Comparison of ENCODE assay signal across 13 cellular contexts in the genomic region with DNA sequence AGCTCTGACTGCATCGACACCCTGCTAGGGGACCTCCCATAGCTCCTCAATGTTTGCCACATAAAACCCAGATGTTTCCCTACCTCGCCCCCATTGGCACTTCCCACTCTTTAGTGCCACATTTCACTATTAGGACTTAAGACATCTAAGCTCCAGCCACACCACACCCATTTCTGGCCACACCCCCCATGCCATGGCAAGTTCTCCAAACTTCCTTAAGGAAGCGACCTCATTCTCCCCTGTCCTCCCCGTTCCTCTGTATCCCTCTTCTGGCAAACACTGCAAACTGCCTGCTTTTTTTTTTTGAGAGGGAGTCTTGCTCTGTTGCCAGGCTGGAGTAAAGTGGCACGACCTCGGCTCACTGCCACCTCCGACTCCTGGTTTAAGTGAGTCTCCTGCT.
A peak's percentile ranks its signal among the peaks of the same experiment; 100 is the strongest.
DNase-seq lines count a peak whose midpoint lies in the region; ATAC-seq and TF ChIP-seq lines count a peak whose summit lies in the region.
"Had no signal": no experiment of that assay in that cellular context is flagged by ENCODE, and none has a peak within 500 bp of the region (broad histone marks: within the 10 kb centered on the region; RNA-seq: fewer than 3 reads in every experiment).

No MANE protein-coding gene starts in this region.

- H3K27ac Mint-ChIP-seq in activated CD4-positive, alpha-beta memory T cell treated with anti-CD3 and anti-CD28 coated beads, Interleukin-2, amount 10 ng/mL, durations not matched to agents 7 days and 5 days: peak overlapping the region; percentile 44

- 54 to 73% methylated on average over 3 to 6 of the region's 7 CpGs for WGBS in gastroesophageal sphincter (ENCODE audit: low coverage in 1 of 2), 2 donors

- no peak for TF ChIP-seq EP300 in gastroesophageal sphincter (IDR thresholded peaks at IDR 0.05)

- no peak overlapping the region for H3K4me3 ChIP-seq in gastroesophageal sphincter
- no peak overlapping the region for H3K4me3 ChIP-seq in WERI-Rb-1 (ENCODE audit: low read depth, low read length)
- H3K4me3 ChIP-seq: gastrocnemius medialis, spleen had no signal

- H3K4me1 Mint-ChIP-seq in activated CD4-positive, alpha-beta memory T cell treated with anti-CD3 and anti-CD28 coated beads, Interleukin-2, amount 10 ng/mL, durations not matched to agents 7 days and 5 days: peaks cover 78% of the 10 kb centered on the region

- peak overlapping the region in 3 of 4 donors; percentile 26 to 89 (median 35) for H3K27ac ChIP-seq in gastroesophageal sphincter
- no peak overlapping the region for H3K27ac ChIP-seq in WERI-Rb-1
- H3K27ac ChIP-seq: gastrocnemius medialis had no signal

- H3K4me1 ChIP-seq in gastroesophageal sphincter: peaks cover 0 to 35% (median 0%) of the 10 kb centered on the region in 3 donors
- H3K4me1 ChIP-seq: gastrocnemius medialis had no signal

- peak; percentile 43 for DNase-seq in AG08395 (ENCODE audit: low spot score)
- DNase-seq in ELF-1 (ENCODE audit: low read depth, low spot score): peak; percentile 48
- DNase-seq in activated CD4-positive, alpha-beta memory T cell treated with anti-CD3 and anti-CD28 coated beads, Interleukin-2, amount 10 ng/mL, durations not matched to agents 7 days and 5 days: no peak
- DNase-seq in WERI-Rb-1: no peak
- no peak for DNase-seq in 8988T
- no peak for DNase-seq in activated CD8-positive, alpha-beta memory T cell treated with anti-CD3 and anti-CD28 coated beads, Interleukin-2, amount 50 U/mL, for 4 hours
- DNase-seq in NCI-H1417 (lab: John Stamatoyannopoulos, UW): no peak
- DNase-seq: anterior cingulate cortex; gastrocnemius medialis; NK-92 treated with Interleukin-12 subunit alpha and Interleukin-12 subunit beta, amount 100 ng/mL, for 24 hours; spleen; stimulated activated naive CD8-positive, alpha-beta T cell treated with anti-CD3 and anti-CD28 coated beads, Interleukin-15, Interleukin-2, amounts not matched to agents 100 U/mL and 50 U/mL, for 24 hours had no signal

- H3K36me3 ChIP-seq in gastroesophageal sphincter (peaks cover 4 to 95% of the 10 kb centered on the region in 2 donors), WERI-Rb-1 (peaks cover 55% of the 10 kb centered on the region)

- TF ChIP-seq CTCF in gastroesophageal sphincter (IDR thresholded peaks at IDR 0.05) (peak in 1 of 4 experiments; percentile 5), WERI-Rb-1 (IDR thresholded peaks at IDR 0.05; ENCODE audit: low read depth, low read length) (no peak)

- H3K9me3 Mint-ChIP-seq in activated CD4-positive, alpha-beta memory T cell treated with anti-CD3 and anti-CD28 coated beads, Interleukin-2, amount 10 ng/mL, durations not matched to agents 7 days and 5 days: no peaks in the 10 kb centered on the region

- CTCF ChIA-PET in activated CD4-positive, alpha-beta memory T cell treated with anti-CD3 and anti-CD28 coated beads, Interleukin-2, amount 10 ng/mL, durations not matched to agents 7 days and 5 days (lab: Charles Lee): interaction anchor here (0.7 to 1.0 kb wide), 3 partner anchors 11 to 25 kb away, joined by 3 to 9 read pairs (median 3); no protein-coding TSS in a partner anchor

- ATAC-seq in gastroesophageal sphincter: peak; percentile 50
- ATAC-seq: gastrocnemius medialis; stimulated activated naive CD8-positive, alpha-beta T cell treated with anti-CD3 and anti-CD28 coated beads, Interleukin-15, Interleukin-2, amounts not matched to agents 100 U/mL and 50 U/mL, for 24 hours had no signal

- no peaks in the 10 kb centered on the region for H3K9me3 ChIP-seq in gastroesophageal sphincter
- no peaks in the 10 kb centered on the region for H3K9me3 ChIP-seq in WERI-Rb-1 (ENCODE audit: severe bottlenecking)
- H3K9me3 ChIP-seq: gastrocnemius medialis, spleen had no signal

- no peak for TF ChIP-seq POLR2A in gastroesophageal sphincter (IDR thresholded peaks at IDR 0.05)

- no peak overlapping the region for H3K4me3 Mint-ChIP-seq in activated CD4-positive, alpha-beta memory T cell treated with anti-CD3 and anti-CD28 coated beads, Interleukin-2, amount 10 ng/mL, durations not matched to agents 7 days and 5 days

- no peaks in the 10 kb centered on the region for H3K27me3 Mint-ChIP-seq in activated CD4-positive, alpha-beta memory T cell treated with anti-CD3 and anti-CD28 coated beads, Interleukin-2, amount 10 ng/mL, durations not matched to agents 7 days and 5 days

- H3K36me3 Mint-ChIP-seq in activated CD4-positive, alpha-beta memory T cell treated with anti-CD3 and anti-CD28 coated beads, Interleukin-2, amount 10 ng/mL, durations not matched to agents 7 days and 5 days (ENCODE audit: low read depth): peaks cover 88% of the 10 kb centered on the region

- H3K27me3 ChIP-seq in gastroesophageal sphincter: no peaks in the 10 kb centered on the region
- no peaks in the 10 kb centered on the region for H3K27me3 ChIP-seq in WERI-Rb-1 (ENCODE audit: insufficient read depth, low read depth, severe bottlenecking)
- H3K27me3 ChIP-seq: gastrocnemius medialis, spleen had no signal

- POLR2A ChIA-PET in activated CD4-positive, alpha-beta memory T cell treated with anti-CD3 and anti-CD28 coated beads, Interleukin-2, amount 10 ng/mL, durations not matched to agents 7 days and 5 days (lab: Charles Lee): interaction anchor here (1.3 to 2.4 kb wide), 4 partner anchors 9 to 34 kb away, joined by 4 to 13 read pairs (median 6); no protein-coding TSS in a partner anchor

Comparison
In these comparisons a context has a peak if more than half of its experiments do, and no peak if none do; other contexts are left out.
1. DNase-seq: peak in AG08395 (single experiment) and ELF-1 (single experiment); none in activated CD4-positive, alpha-beta memory T cell treated with anti-CD3 and anti-CD28 coated beads, Interleukin-2, amount 10 ng/mL, durations not matched to agents 7 days and 5 days (single experiment), WERI-Rb-1 (single experiment), 8988T (single experiment), activated CD8-positive, alpha-beta memory T cell treated with anti-CD3 and anti-CD28 coated beads, Interleukin-2, amount 50 U/mL, for 4 hours (single experiment) and NCI-H1417 (0 of 3).